ENCODE assay signal across 23 cellular contexts in the genomic region with DNA sequence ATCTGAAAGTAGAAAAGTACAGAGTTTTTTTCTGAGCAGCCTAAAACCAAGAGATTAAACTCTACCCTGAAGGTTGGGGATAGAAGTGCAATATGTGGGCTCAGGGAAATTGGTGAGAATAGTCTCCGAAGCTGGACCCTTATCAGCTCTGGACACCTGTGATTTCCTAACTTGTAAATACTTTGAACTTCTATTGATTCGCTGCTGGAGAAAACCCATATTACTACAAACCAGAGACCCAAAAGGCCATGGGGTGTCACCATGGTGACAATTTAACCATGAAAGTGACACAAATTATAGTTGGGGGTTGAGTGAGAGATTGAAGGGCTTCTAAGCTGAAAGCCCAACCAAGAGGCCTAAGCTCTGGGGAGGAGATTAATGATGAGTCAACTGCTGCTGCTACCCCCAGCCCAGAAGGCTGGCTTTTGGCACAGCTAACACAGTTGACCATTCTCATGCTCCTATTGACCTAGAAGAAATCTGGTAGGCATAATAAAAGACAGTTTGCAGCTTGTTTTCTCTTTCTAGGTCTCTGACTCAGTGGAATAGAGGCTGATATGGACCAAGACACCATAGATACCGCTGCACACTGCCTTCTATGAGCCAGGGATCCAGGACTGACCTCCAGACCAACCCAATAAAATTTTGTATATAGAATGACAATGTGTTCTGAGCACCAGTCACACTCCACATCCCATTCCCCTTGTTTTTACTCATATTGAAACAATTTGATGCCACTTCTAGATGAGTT.
"Had no signal": no experiment of that assay in that cellular context is flagged by ENCODE, and none has a peak within 500 bp of the region (broad histone marks: within the 10 kb centered on the region; RNA-seq: fewer than 3 reads in every experiment).

No MANE protein-coding gene starts in this region.

- H3K27ac ChIP-seq: lower lobe of right lung, parathyroid adenoma, stomach, suprapubic skin had no signal

- H3K4me2 ChIP-seq: smooth muscle cell had no signal

- H3K79me2 ChIP-seq: parathyroid adenoma had no signal

- H3K27me3 ChIP-seq: heart right ventricle, stomach, suprapubic skin, tibial nerve had no signal

- H3K9me3 ChIP-seq: heart right ventricle, lower lobe of right lung, stomach, suprapubic skin, tibial nerve had no signal

- H3K4me3 ChIP-seq: heart right ventricle, lower lobe of right lung, smooth muscle cell, stomach, suprapubic skin, tibial nerve had no signal

- H3K4me1 Mint-ChIP-seq: activated B cell treated with CpG ODN at 0.5 μM for 24 hours; activated CD4-positive, alpha-beta T cell treated with anti-CD3 and anti-CD28 coated beads for 36 hours; naive thymus-derived CD4-positive, alpha-beta T cell; stimulated activated memory B cell treated with anti-CD40 and anti-IgM and Interleukin-4, amounts not matched to agents 10 μg/mL and 1 μg/mL and 100 μg/mL, for 72 hours had no signal

- H3K36me3 ChIP-seq: heart right ventricle, lower lobe of right lung, stomach, suprapubic skin, tibial nerve had no signal

- DNase-seq: activated B cell treated with CpG ODN at 0.5 μM for 24 hours; activated CD4-positive, alpha-beta memory T cell treated with anti-CD3 and anti-CD28 coated beads for 36 hours; activated CD4-positive, alpha-beta T cell treated with anti-CD3 and anti-CD28 coated beads for 36 hours; activated naive CD4-positive, alpha-beta T cell treated with Interleukin-2 at 50 U/mL for 16 hours; activated naive CD8-positive, alpha-beta T cell treated with anti-CD3 and anti-CD28 coated beads for 36 hours; activated T-cell treated with anti-CD3 and anti-CD28 coated beads, Interleukin-2, amount 50 U/mL, for 48 hours; central memory CD4-positive, alpha-beta T cell; dermis blood vessel endothelial cell; effector CD8-positive, alpha-beta T cell; heart right ventricle; islet precursor cell; left cardiac atrium; lower lobe of right lung; naive thymus-derived CD4-positive, alpha-beta T cell; stimulated activated CD4-positive, alpha-beta T cell treated with anti-CD3 and anti-CD28 coated beads, Interleukin-15, amount 100 ng/mL, for 24 hours; stomach; T-helper 9 cell had no signal

- ATAC-seq: activated CD4-positive, alpha-beta T cell treated with anti-CD3 and anti-CD28 coated beads for 36 hours; heart right ventricle; lower lobe of right lung; naive thymus-derived CD4-positive, alpha-beta T cell; sciatic nerve; stimulated activated memory B cell treated with anti-CD40 and anti-IgM and Interleukin-4, amounts not matched to agents 10 μg/mL and 1 μg/mL and 100 μg/mL, for 72 hours had no signal

- H3K9me3 Mint-ChIP-seq: activated B cell treated with CpG ODN at 0.5 μM for 24 hours; activated CD4-positive, alpha-beta memory T cell treated with anti-CD3 and anti-CD28 coated beads for 36 hours; activated naive CD8-positive, alpha-beta T cell treated with anti-CD3 and anti-CD28 coated beads for 36 hours; naive thymus-derived CD4-positive, alpha-beta T cell; stimulated activated memory B cell treated with anti-CD40 and anti-IgM and Interleukin-4, amounts not matched to agents 10 μg/mL and 1 μg/mL and 100 μg/mL, for 72 hours had no signal

- H3K27me3 Mint-ChIP-seq: stimulated activated memory B cell treated with anti-CD40 and anti-IgM and Interleukin-4, amounts not matched to agents 10 μg/mL and 1 μg/mL and 100 μg/mL, for 72 hours had no signal

- H3K9ac ChIP-seq: parathyroid adenoma had no signal

- H3K36me3 Mint-ChIP-seq: activated CD4-positive, alpha-beta memory T cell treated with anti-CD3 and anti-CD28 coated beads for 36 hours; activated naive CD8-positive, alpha-beta T cell treated with anti-CD3 and anti-CD28 coated beads for 36 hours; naive thymus-derived CD4-positive, alpha-beta T cell; stimulated activated memory B cell treated with anti-CD40 and anti-IgM and Interleukin-4, amounts not matched to agents 10 μg/mL and 1 μg/mL and 100 μg/mL, for 72 hours had no signal

- H3K4me1 ChIP-seq: lower lobe of right lung, parathyroid adenoma, stomach, suprapubic skin had no signal

- H2AFZ ChIP-seq: parathyroid adenoma had no signal

- H3K4me3 Mint-ChIP-seq: activated B cell treated with CpG ODN at 0.5 μM for 24 hours; activated CD4-positive, alpha-beta memory T cell treated with anti-CD3 and anti-CD28 coated beads for 36 hours; activated CD4-positive, alpha-beta T cell treated with anti-CD3 and anti-CD28 coated beads for 36 hours; activated naive CD8-positive, alpha-beta T cell treated with anti-CD3 and anti-CD28 coated beads for 36 hours; naive thymus-derived CD4-positive, alpha-beta T cell; stimulated activated memory B cell treated with anti-CD40 and anti-IgM and Interleukin-4, amounts not matched to agents 10 μg/mL and 1 μg/mL and 100 μg/mL, for 72 hours had no signal

- H3K27ac Mint-ChIP-seq: activated B cell treated with CpG ODN at 0.5 μM for 24 hours; activated CD4-positive, alpha-beta memory T cell treated with anti-CD3 and anti-CD28 coated beads for 36 hours; activated CD4-positive, alpha-beta T cell treated with anti-CD3 and anti-CD28 coated beads for 36 hours; activated naive CD8-positive, alpha-beta T cell treated with anti-CD3 and anti-CD28 coated beads for 36 hours; naive thymus-derived CD4-positive, alpha-beta T cell; stimulated activated memory B cell treated with anti-CD40 and anti-IgM and Interleukin-4, amounts not matched to agents 10 μg/mL and 1 μg/mL and 100 μg/mL, for 72 hours had no signal
